ENCODE assay signal across 20 cellular contexts in the genomic region with DNA sequence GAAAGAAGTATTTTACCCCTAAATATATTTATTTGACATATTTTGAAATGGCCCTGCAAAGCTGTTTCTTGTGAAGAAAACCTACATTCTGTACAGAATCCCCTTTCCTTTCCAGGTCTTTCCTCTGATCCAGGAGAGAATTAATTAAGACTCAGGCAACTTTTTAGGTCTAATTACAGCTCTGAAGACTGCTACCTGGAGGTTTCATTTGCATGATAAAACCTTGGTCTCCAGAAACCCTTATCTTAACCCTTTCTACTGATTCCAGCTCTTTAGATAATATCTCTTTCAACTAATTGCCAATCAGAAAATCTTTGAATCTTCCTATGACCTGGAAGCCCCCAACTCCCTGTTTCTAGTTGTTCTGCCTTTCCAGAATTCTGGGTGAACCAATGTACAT.
DNase-seq lines count a peak whose midpoint lies in the region; ATAC-seq and TF ChIP-seq lines count a peak whose summit lies in the region.
"Had no signal": no experiment of that assay in that cellular context is flagged by ENCODE, and none has a peak within 500 bp of the region (broad histone marks: within the 10 kb centered on the region; RNA-seq: fewer than 3 reads in every experiment).

No MANE protein-coding gene starts in this region.

- H3K36me3 ChIP-seq in iPS-20b (ENCODE audit: insufficient read depth, low read depth, low read length): no peaks in the 10 kb centered on the region
- no peaks in the 10 kb centered on the region for H3K36me3 ChIP-seq in neural progenitor cell
- H3K36me3 ChIP-seq in stomach: no peaks in the 10 kb centered on the region
- H3K36me3 ChIP-seq: BE2C had no signal

- CTCF ChIA-PET in WTC11 (lab: Charles Lee): no interaction called here

- H3K36me3 Mint-ChIP-seq in WTC11 (peaks cover 7% of the 10 kb centered on the region; the same call in 1 of the 2 replicates), neural progenitor cell (no peaks in the 10 kb centered on the region)
- no peaks in the 10 kb centered on the region for H3K36me3 Mint-ChIP-seq in effector memory CD8-positive, alpha-beta T cell (ENCODE audit: insufficient read depth)
- H3K36me3 Mint-ChIP-seq: CD4-positive, CD25-positive, alpha-beta regulatory T cell; CD8-positive, alpha-beta memory T cell had no signal

- H3K27me3 Mint-ChIP-seq in WTC11 (ENCODE audit: low read depth) (peaks cover 7% of the 10 kb centered on the region; the same call in 1 of the 2 replicates), neural progenitor cell (ENCODE audit: insufficient read depth, low read depth) (no peaks in the 10 kb centered on the region)
- no peaks in the 10 kb centered on the region for H3K27me3 Mint-ChIP-seq in effector memory CD8-positive, alpha-beta T cell
- H3K27me3 Mint-ChIP-seq: CD4-positive, CD25-positive, alpha-beta regulatory T cell; CD8-positive, alpha-beta memory T cell had no signal

- H3K27ac ChIP-seq in iPS-20b (ENCODE audit: low read length) (no peak overlapping the region), neural progenitor cell (no peak overlapping the region), stomach (no peak overlapping the region)

- H3K79me2 ChIP-seq in neural progenitor cell (ENCODE audit: low read depth): no peaks in the 10 kb centered on the region

- peak; percentile 53 for ATAC-seq in WTC11
- ATAC-seq in HG02588 (IDR thresholded peaks at IDR 0.05; ENCODE audit: unreplicated experiment): no peak
- no peak for ATAC-seq in effector memory CD8-positive, alpha-beta T cell (replicated peaks)
- ATAC-seq: GM12878, HCT116 had no signal

- H3K27ac Mint-ChIP-seq in WTC11 (no peak overlapping the region), neural progenitor cell (no peak overlapping the region)
- H3K27ac Mint-ChIP-seq in effector memory CD8-positive, alpha-beta T cell: no peak overlapping the region
- H3K27ac Mint-ChIP-seq: CD4-positive, CD25-positive, alpha-beta regulatory T cell; HFFc6 had no signal

- H3K4me3 ChIP-seq in iPS-20b (ENCODE audit: low read length) (peak overlapping the region; percentile 36), neural progenitor cell (no peak overlapping the region), stomach (no peak overlapping the region)
- H3K4me3 ChIP-seq: GM12878 had no signal

- H3K9ac ChIP-seq in iPS-20b (ENCODE audit: low read depth, low read length) (no peak overlapping the region), neural progenitor cell (no peak overlapping the region)

- H3K9me3 Mint-ChIP-seq in WTC11 (peaks cover 21% of the 10 kb centered on the region; the same call in 1 of the 2 replicates), neural progenitor cell (peaks cover 8% of the 10 kb centered on the region)
- H3K9me3 Mint-ChIP-seq in effector memory CD8-positive, alpha-beta T cell: no peaks in the 10 kb centered on the region

- no peak for TF ChIP-seq CTCF in WTC11 (IDR thresholded peaks at IDR 0.05)
- no peak for TF ChIP-seq CTCF in neural progenitor cell (IDR thresholded peaks at IDR 0.05)
- TF ChIP-seq CTCF in stomach (IDR thresholded peaks at IDR 0.05): no peak

- no peak overlapping the region for H3K4me2 ChIP-seq in neural progenitor cell

- H3K4me3 Mint-ChIP-seq in WTC11: no peak overlapping the region
- H3K4me3 Mint-ChIP-seq in neural progenitor cell: no peak overlapping the region
- no peak overlapping the region for H3K4me3 Mint-ChIP-seq in effector memory CD8-positive, alpha-beta T cell
- H3K4me3 Mint-ChIP-seq: CD4-positive, CD25-positive, alpha-beta regulatory T cell; CD8-positive, alpha-beta memory T cell; HFFc6 had no signal

- TF ChIP-seq POLR2A in stomach (IDR thresholded peaks at IDR 0.05): no peak

- peak overlapping the region; percentile 51 for H2AFZ ChIP-seq in neural progenitor cell (replicated peaks)

- DNase-seq in WTC11 (ENCODE audit: low spot score) (no peak), neural progenitor cell (ENCODE audit: low spot score) (no peak), RPMI8226 (no peak), stomach (no peak)
- no peak for DNase-seq in effector memory CD8-positive, alpha-beta T cell
- DNase-seq: ACHN; BE2C; C1 segment of cervical spinal cord; CD4-positive, CD25-positive, alpha-beta regulatory T cell; CD8-positive, alpha-beta memory T cell; COR-L47; DMS 273 treated with DMSO at 0.1 percent for 48 hours; DMS53; DND-41; EL; HFFc6 had no signal

- intact Hi-C loops in stomach (cut with DNase I; ENCODE audit: low total_unique reads): no loop called here

- H3F3A ChIP-seq in neural progenitor cell (ENCODE audit: low read depth): no peaks in the 10 kb centered on the region

- H3K27me3 ChIP-seq in iPS-20b (ENCODE audit: insufficient read depth, low read length) (no peaks in the 10 kb centered on the region), neural progenitor cell (no peaks in the 10 kb centered on the region), stomach (no peaks in the 10 kb centered on the region)
- H3K27me3 ChIP-seq: BE2C had no signal

- H3K4me1 Mint-ChIP-seq in WTC11 (peaks cover 36% of the 10 kb centered on the region), neural progenitor cell (no peaks in the 10 kb centered on the region)
- H3K4me1 Mint-ChIP-seq in effector memory CD8-positive, alpha-beta T cell (ENCODE audit: low read depth in 2 of 2): no peaks in the 10 kb centered on the region
- H3K4me1 Mint-ChIP-seq: CD4-positive, CD25-positive, alpha-beta regulatory T cell; CD8-positive, alpha-beta memory T cell had no signal

- H3K9me3 ChIP-seq in iPS-20b (ENCODE audit: insufficient read depth, low read depth, low read length) (no peaks in the 10 kb centered on the region; the same call in 1 of the 2 replicates), neural progenitor cell (ENCODE audit: low read depth) (no peaks in the 10 kb centered on the region), stomach (peaks cover 0 to 11% (median 5%) of the 10 kb centered on the region in 4 donors)
- H3K9me3 ChIP-seq: BE2C had no signal

- H3K4me1 ChIP-seq in iPS-20b (ENCODE audit: insufficient read depth, low read length) (no peaks in the 10 kb centered on the region; the same call in 1 of the 2 replicates), neural progenitor cell (peaks cover 25% of the 10 kb centered on the region), stomach (no peaks in the 10 kb centered on the region)
- H3K4me1 ChIP-seq: BE2C had no signal

- no peaks in the 10 kb centered on the region for H4K20me1 ChIP-seq in neural progenitor cell (ENCODE audit: low read depth)

- POLR2A ChIA-PET in WTC11 (lab: Charles Lee): interaction anchor here (0.6 kb wide), 1 partner anchor 283 kb away, joined by 3 read pairs; no protein-coding TSS in a partner anchor

- no peak for TF ChIP-seq EP300 in stomach (IDR thresholded peaks at IDR 0.05)

TF ChIP-seq in WTC11, 78 proteins besides CTCF, POLR2A, EP300 and RAD21:
- TF ChIP-seq ZNF423 (CRISPR knock-in tag; IDR thresholded peaks at IDR 0.05): no peak
- TF ChIP-seq, protein P1, sequence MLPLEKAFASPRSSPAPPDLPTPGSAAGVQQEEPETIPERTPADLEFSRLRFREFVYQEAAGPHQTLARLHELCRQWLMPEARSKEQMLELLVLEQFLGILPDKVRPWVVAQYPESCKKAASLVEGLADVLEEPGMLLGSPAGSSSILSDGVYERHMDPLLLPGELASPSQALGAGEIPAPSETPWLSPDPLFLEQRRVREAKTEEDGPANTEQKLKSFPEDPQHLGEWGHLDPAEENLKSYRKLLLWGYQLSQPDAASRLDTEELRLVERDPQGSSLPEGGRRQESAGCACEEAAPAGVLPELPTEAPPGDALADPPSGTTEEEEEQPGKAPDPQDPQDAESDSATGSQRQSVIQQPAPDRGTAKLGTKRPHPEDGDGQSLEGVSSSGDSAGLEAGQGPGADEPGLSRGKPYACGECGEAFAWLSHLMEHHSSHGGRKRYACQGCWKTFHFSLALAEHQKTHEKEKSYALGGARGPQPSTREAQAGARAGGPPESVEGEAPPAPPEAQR (CRISPR knock-in tag; IDR thresholded peaks at IDR 0.05): no peak
- no peak for TF ChIP-seq ESRRA (CRISPR knock-in tag; IDR thresholded peaks at IDR 0.05; ENCODE audit: borderline replicate concordance)
- TF ChIP-seq, protein P2, sequence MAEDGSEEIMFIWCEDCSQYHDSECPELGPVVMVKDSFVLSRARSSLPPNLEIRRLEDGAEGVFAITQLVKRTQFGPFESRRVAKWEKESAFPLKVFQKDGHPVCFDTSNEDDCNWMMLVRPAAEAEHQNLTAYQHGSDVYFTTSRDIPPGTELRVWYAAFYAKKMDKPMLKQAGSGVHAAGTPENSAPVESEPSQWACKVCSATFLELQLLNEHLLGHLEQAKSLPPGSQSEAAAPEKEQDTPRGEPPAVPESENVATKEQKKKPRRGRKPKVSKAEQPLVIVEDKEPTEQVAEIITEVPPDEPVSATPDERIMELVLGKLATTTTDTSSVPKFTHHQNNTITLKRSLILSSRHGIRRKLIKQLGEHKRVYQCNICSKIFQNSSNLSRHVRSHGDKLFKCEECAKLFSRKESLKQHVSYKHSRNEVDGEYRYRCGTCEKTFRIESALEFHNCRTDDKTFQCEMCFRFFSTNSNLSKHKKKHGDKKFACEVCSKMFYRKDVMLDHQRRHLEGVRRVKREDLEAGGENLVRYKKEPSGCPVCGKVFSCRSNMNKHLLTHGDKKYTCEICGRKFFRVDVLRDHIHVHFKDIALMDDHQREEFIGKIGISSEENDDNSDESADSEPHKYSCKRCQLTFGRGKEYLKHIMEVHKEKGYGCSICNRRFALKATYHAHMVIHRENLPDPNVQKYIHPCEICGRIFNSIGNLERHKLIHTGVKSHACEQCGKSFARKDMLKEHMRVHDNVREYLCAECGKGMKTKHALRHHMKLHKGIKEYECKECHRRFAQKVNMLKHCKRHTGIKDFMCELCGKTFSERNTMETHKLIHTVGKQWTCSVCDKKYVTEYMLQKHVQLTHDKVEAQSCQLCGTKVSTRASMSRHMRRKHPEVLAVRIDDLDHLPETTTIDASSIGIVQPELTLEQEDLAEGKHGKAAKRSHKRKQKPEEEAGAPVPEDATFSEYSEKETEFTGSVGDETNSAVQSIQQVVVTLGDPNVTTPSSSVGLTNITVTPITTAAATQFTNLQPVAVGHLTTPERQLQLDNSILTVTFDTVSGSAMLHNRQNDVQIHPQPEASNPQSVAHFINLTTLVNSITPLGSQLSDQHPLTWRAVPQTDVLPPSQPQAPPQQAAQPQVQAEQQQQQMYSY (CRISPR knock-in tag; IDR thresholded peaks at IDR 0.05): peak; percentile 68
- no peak for TF ChIP-seq GABPB1 (CRISPR knock-in tag; IDR thresholded peaks at IDR 0.05)
